Comparison of ENCODE assay signal across 9 cellular contexts in genomic region chr3:15333099-15333956, GRCh38. TPM values are rescaled to one million over a fixed set of nuclear protein-coding genes. Genes with fewer than 3 reads are reported as not detected.
DNase-seq lines count a peak whose midpoint lies in the region; ATAC-seq and TF ChIP-seq lines count a peak whose summit lies in the region.
"Had no signal": no experiment of that assay in that cellular context is flagged by ENCODE, and none has a peak within 500 bp of the region (broad histone marks: within the 10 kb centered on the region; RNA-seq: fewer than 3 reads in every experiment).

No MANE protein-coding gene starts in this region.

- H3K36me3 ChIP-seq in HUES48 (ENCODE audit: control insufficient read depth, insufficient read depth, low read length) (no peaks in the 10 kb centered on the region), iPS DF 6.9 (ENCODE audit: control insufficient read depth, insufficient read depth, low read length) (no peaks in the 10 kb centered on the region), smooth muscle cell (ENCODE audit: low read depth) (no peaks in the 10 kb centered on the region)

- H3K4me3 ChIP-seq in HUES48 (ENCODE audit: low read depth, low read length) (peak overlapping the region; percentile 79), iPS DF 6.9 (ENCODE audit: low read length) (peak overlapping the region; percentile 75; the same call in 1 of the 2 replicates), smooth muscle cell (peak overlapping the region; percentile 92)

- WGBS in iPS DF 6.9 (ENCODE audit: insufficient coverage, insufficient read length) = no CpG with 5 or more reads among the region's 10 CpGs
- 90% methylated on average over 10 of the region's 10 CpGs for WGBS in smooth muscle cell (ENCODE audit: low lambda C conversion rate)

- H3K9me3 Mint-ChIP-seq in activated CD4-positive, alpha-beta memory T cell treated with anti-CD3 and anti-CD28 coated beads, Interleukin-2, amount 10 ng/mL, durations not matched to agents 7 days and 5 days = no peaks in the 10 kb centered on the region
- H3K9me3 Mint-ChIP-seq: activated naive CD4-positive, alpha-beta T cell treated with anti-CD3 and anti-CD28 coated beads, Interleukin-2, amount 50 U/mL, for 72 hours had no signal

- H3K9ac ChIP-seq in HUES48 (ENCODE audit: low read depth, low read length) (peak overlapping the region; percentile 53), smooth muscle cell (ENCODE audit: low read depth) (no peak overlapping the region)

- H3K4me1 Mint-ChIP-seq in activated CD4-positive, alpha-beta memory T cell treated with anti-CD3 and anti-CD28 coated beads, Interleukin-2, amount 10 ng/mL, durations not matched to agents 7 days and 5 days = peaks cover 51% of the 10 kb centered on the region

- H3K27ac Mint-ChIP-seq in activated CD4-positive, alpha-beta memory T cell treated with anti-CD3 and anti-CD28 coated beads, Interleukin-2, amount 10 ng/mL, durations not matched to agents 7 days and 5 days = no peak overlapping the region

- H3K27ac ChIP-seq in HUES48 (ENCODE audit: low read depth, low read length) = peak overlapping the region; percentile 47
- H3K27ac ChIP-seq in iPS DF 6.9 (ENCODE audit: low read length) = no peak overlapping the region
- no peak overlapping the region for H3K27ac ChIP-seq in smooth muscle cell (ENCODE audit: low read depth)

- CTCF ChIA-PET in activated CD4-positive, alpha-beta memory T cell treated with anti-CD3 and anti-CD28 coated beads, Interleukin-2, amount 10 ng/mL, durations not matched to agents 7 days and 5 days (lab: Charles Lee) = interaction anchor here (0.7 to 11.2 kb wide), 35 partner anchors 9 to 223 kb away, joined by 3 to 209 read pairs (median 5); partner anchors contain the start of gene CAPN7

- no peaks in the 10 kb centered on the region for H3K27me3 Mint-ChIP-seq in activated CD4-positive, alpha-beta memory T cell treated with anti-CD3 and anti-CD28 coated beads, Interleukin-2, amount 10 ng/mL, durations not matched to agents 7 days and 5 days

- no peaks in the 10 kb centered on the region for H4K20me1 ChIP-seq in smooth muscle cell (ENCODE audit: low read depth)

- H2AFZ ChIP-seq in smooth muscle cell (ENCODE audit: low read depth) = peak overlapping the region; percentile 99

- no peak for TF ChIP-seq CTCF in smooth muscle cell (IDR thresholded peaks at IDR 0.05; ENCODE audit: borderline replicate concordance, insufficient read depth, poor library complexity, severe bottlenecking)

- ATAC-seq in GM18868 (IDR thresholded peaks at IDR 0.05; ENCODE audit: unreplicated experiment) (no peak), GM19467 (IDR thresholded peaks at IDR 0.05; ENCODE audit: unreplicated experiment) (no peak)

- DNase-seq in activated CD4-positive, alpha-beta memory T cell treated with anti-CD3 and anti-CD28 coated beads, Interleukin-2, amount 10 ng/mL, durations not matched to agents 7 days and 5 days = no peak
- no peak for DNase-seq in iPS DF 6.9 (ENCODE audit: low read depth, low spot score)
- no peak for DNase-seq in smooth muscle cell (lab: John Stamatoyannopoulos, UW; ENCODE audit: unreplicated experiment)
- no peak for DNase-seq in GM03348 (ENCODE audit: low spot score)
- DNase-seq in NCI-H2227 treated with DMSO at 0.1 percent for 48 hours (lab: John Stamatoyannopoulos, UW) = no peak

- H3F3A ChIP-seq in smooth muscle cell (ENCODE audit: low read depth) = no peaks in the 10 kb centered on the region

- peaks cover 14% of the 10 kb centered on the region for H3K79me2 ChIP-seq in smooth muscle cell (ENCODE audit: low read depth)

- H3K27me3 ChIP-seq in HUES48 (ENCODE audit: control insufficient read depth, insufficient read depth, low read length) (peaks cover 24% of the 10 kb centered on the region), iPS DF 6.9 (ENCODE audit: control insufficient read depth, insufficient read depth, low read length) (peaks cover 3% of the 10 kb centered on the region; the same call in 1 of the 2 replicates), smooth muscle cell (ENCODE audit: low read depth) (no peaks in the 10 kb centered on the region)

- POLR2A ChIA-PET in activated CD4-positive, alpha-beta memory T cell treated with anti-CD3 and anti-CD28 coated beads, Interleukin-2, amount 10 ng/mL, durations not matched to agents 7 days and 5 days (lab: Charles Lee) = interaction anchor here (0.9 to 6.0 kb wide), 12 partner anchors 9 to 223 kb away, joined by 3 to 33 read pairs (median 8); partner anchors contain the start of gene CAPN7

- H3K36me3 Mint-ChIP-seq in activated CD4-positive, alpha-beta memory T cell treated with anti-CD3 and anti-CD28 coated beads, Interleukin-2, amount 10 ng/mL, durations not matched to agents 7 days and 5 days (ENCODE audit: low read depth) = peaks cover 27% of the 10 kb centered on the region

- H3K9me3 ChIP-seq in HUES48 (ENCODE audit: control insufficient read depth, insufficient read depth, low read length) = no peaks in the 10 kb centered on the region
- H3K9me3 ChIP-seq in iPS DF 6.9 (ENCODE audit: control insufficient read depth, insufficient read depth, low read length) = no peaks in the 10 kb centered on the region
- no peaks in the 10 kb centered on the region for H3K9me3 ChIP-seq in smooth muscle cell (replicated peaks; ENCODE audit: low read depth)

- peak overlapping the region; percentile 97 for H3K4me2 ChIP-seq in smooth muscle cell

- peaks cover 26% of the 10 kb centered on the region for H3K4me1 ChIP-seq in HUES48 (ENCODE audit: control insufficient read depth, insufficient read depth, low read length)
- H3K4me1 ChIP-seq in iPS DF 6.9 (ENCODE audit: control insufficient read depth, insufficient read depth, low read length) = peaks cover 1% of the 10 kb centered on the region; the same call in 1 of the 2 replicates
- peaks cover 24% of the 10 kb centered on the region for H3K4me1 ChIP-seq in smooth muscle cell (ENCODE audit: low read depth)

- peak overlapping the region; percentile 85 for H3K4me3 Mint-ChIP-seq in activated CD4-positive, alpha-beta memory T cell treated with anti-CD3 and anti-CD28 coated beads, Interleukin-2, amount 10 ng/mL, durations not matched to agents 7 days and 5 days

RNA-seq across cellular contexts. Expression of gene SH3BP5, which starts 0.9 kb away (rescaled TPM):
- 10 to 100 TPM; 39.0 to 40.9 TPM for total RNA-seq in activated CD4-positive, alpha-beta memory T cell treated with anti-CD3 and anti-CD28 coated beads, Interleukin-2, amount 10 ng/mL, durations not matched to agents 7 days and 5 days
- total RNA-seq in smooth muscle cell = 7.9 and 12.7 TPM in 2 replicates
- polyA plus RNA-seq in smooth muscle cell = 10.7 and 15.3 TPM in 2 replicates
